In genomic region chr17:74337834-74338500, GRCh38 we compare ENCODE assay signal across 19 cellular contexts. TPM values are rescaled to one million over a fixed set of nuclear protein-coding genes. Genes with fewer than 3 reads are reported as not detected.
DNase-seq lines count a peak whose midpoint lies in the region; ATAC-seq and TF ChIP-seq lines count a peak whose summit lies in the region.
"Had no signal": no experiment of that assay in that cellular context is flagged by ENCODE, and none has a peak within 500 bp of the region (broad histone marks: within the 10 kb centered on the region; RNA-seq: fewer than 3 reads in every experiment).

No MANE protein-coding gene starts in this region.

- peak overlapping the region; percentile 2 to 86 (median 68) for H3K27ac ChIP-seq in tibial nerve
- H3K27ac ChIP-seq: esophagus muscularis mucosa, KMS-11, PC-9, psoas muscle had no signal

- no peak overlapping the region for H3K4me3 ChIP-seq in tibial nerve
- H3K4me3 ChIP-seq: esophagus muscularis mucosa, PC-9, psoas muscle had no signal

- H3K27me3 ChIP-seq in tibial nerve: peaks cover 0 to 7% of the 10 kb centered on the region in 2 donors

- H3K27me3 Mint-ChIP-seq in activated naive CD4-positive, alpha-beta T cell treated with anti-CD3 and anti-CD28 coated beads, Interleukin-2, amount 10 ng/mL, durations not matched to agents 7 days and 5 days: peaks cover 48% of the 10 kb centered on the region

- no peak overlapping the region for H3K4me3 Mint-ChIP-seq in activated naive CD4-positive, alpha-beta T cell treated with anti-CD3 and anti-CD28 coated beads, Interleukin-2, amount 10 ng/mL, durations not matched to agents 7 days and 5 days
- H3K4me3 Mint-ChIP-seq: activated B cell treated with CpG ODN at 0.5 μM for 24 hours; CD4-positive, CD25-positive, alpha-beta regulatory T cell; dendritic cell treated with granulocyte-macrophage colony-stimulating factor and Interleukin-4, amounts not matched to agents 40 ng/mL and 50 ng/mL, for 4 days; HFFc6 had no signal

- TF ChIP-seq CTCF in tibial nerve (IDR thresholded peaks at IDR 0.05): no peak

- H3K4me1 Mint-ChIP-seq in activated naive CD4-positive, alpha-beta T cell treated with anti-CD3 and anti-CD28 coated beads, Interleukin-2, amount 10 ng/mL, durations not matched to agents 7 days and 5 days: peaks cover 9% of the 10 kb centered on the region
- H3K4me1 Mint-ChIP-seq: activated B cell treated with CpG ODN at 0.5 μM for 24 hours; CD4-positive, CD25-positive, alpha-beta regulatory T cell had no signal

- peaks cover 0 to 13% (median 0%) of the 10 kb centered on the region in 4 donors for H3K9me3 ChIP-seq in tibial nerve
- H3K9me3 ChIP-seq: psoas muscle had no signal

- H3K27ac Mint-ChIP-seq in activated naive CD4-positive, alpha-beta T cell treated with anti-CD3 and anti-CD28 coated beads, Interleukin-2, amount 10 ng/mL, durations not matched to agents 7 days and 5 days: no peak overlapping the region
- H3K27ac Mint-ChIP-seq: activated B cell treated with CpG ODN at 0.5 μM for 24 hours; dendritic cell treated with granulocyte-macrophage colony-stimulating factor and Interleukin-4, amounts not matched to agents 40 ng/mL and 50 ng/mL, for 4 days; HFFc6 had no signal

- WGBS in tibial nerve, 2 donors: 52 to 57% methylated on average over 8 to 11 of the region's 12 CpGs

- no peaks in the 10 kb centered on the region for H3K9me3 Mint-ChIP-seq in activated naive CD4-positive, alpha-beta T cell treated with anti-CD3 and anti-CD28 coated beads, Interleukin-2, amount 10 ng/mL, durations not matched to agents 7 days and 5 days
- H3K9me3 Mint-ChIP-seq: activated B cell treated with CpG ODN at 0.5 μM for 24 hours; dendritic cell treated with granulocyte-macrophage colony-stimulating factor and Interleukin-4, amounts not matched to agents 40 ng/mL and 50 ng/mL, for 4 days had no signal

- TF ChIP-seq POLR2A in tibial nerve (IDR thresholded peaks at IDR 0.05): no peak

- DNase-seq in NCI-H510A treated with DMSO at 0.1 percent for 48 hours (lab: John Stamatoyannopoulos, UW) (peak; percentile 63), NCI-H510A (lab: John Stamatoyannopoulos, UW) (no peak), NCI-H82 (lab: John Stamatoyannopoulos, UW) (peak; percentile 91), hypothalamus (lab: John Stamatoyannopoulos, UW) (peak in 41 of 51 donors; percentile 10 to 84 (median 62)), tibial nerve (ENCODE audit: low spot score in 2 of 2) (no peak)
- DNase-seq in activated naive CD4-positive, alpha-beta T cell treated with anti-CD3 and anti-CD28 coated beads, Interleukin-2, amount 10 ng/mL, durations not matched to agents 7 days and 5 days: no peak
- DNase-seq: activated B cell treated with CpG ODN at 0.5 μM for 24 hours; activated gamma-delta T cell; CD4-positive, CD25-positive, alpha-beta regulatory T cell; HFFc6; NCI-H146; PC-9; psoas muscle; T-helper 1 cell had no signal

- TF ChIP-seq EP300 in tibial nerve (IDR thresholded peaks at IDR 0.05): peak in 1 of 2 donors; percentile 49

- no peaks in the 10 kb centered on the region for H3K36me3 ChIP-seq in tibial nerve
- H3K36me3 ChIP-seq: esophagus muscularis mucosa had no signal

- ATAC-seq in GM19452 (IDR thresholded peaks at IDR 0.05; ENCODE audit: unreplicated experiment) (no peak), HG03469 (IDR thresholded peaks at IDR 0.05; ENCODE audit: unreplicated experiment) (no peak)
- ATAC-seq: psoas muscle had no signal

- CTCF ChIA-PET in activated naive CD4-positive, alpha-beta T cell treated with anti-CD3 and anti-CD28 coated beads, Interleukin-2, amount 10 ng/mL, durations not matched to agents 7 days and 5 days (lab: Charles Lee): interaction anchor here (0.8 kb wide), 1 partner anchor 37 kb away, joined by 4 read pairs; no protein-coding TSS in a partner anchor

- H3K36me3 Mint-ChIP-seq in activated naive CD4-positive, alpha-beta T cell treated with anti-CD3 and anti-CD28 coated beads, Interleukin-2, amount 10 ng/mL, durations not matched to agents 7 days and 5 days: no peaks in the 10 kb centered on the region
- H3K36me3 Mint-ChIP-seq: CD4-positive, CD25-positive, alpha-beta regulatory T cell had no signal

- H3K4me1 ChIP-seq in tibial nerve: peaks cover 0 to 6% (median 2%) of the 10 kb centered on the region in 4 donors
- H3K4me1 ChIP-seq: esophagus muscularis mucosa, psoas muscle had no signal

RNA-seq across cellular contexts. Expression of gene KIF19, which starts 11.9 kb away (rescaled TPM):
- 100 to 1,000 TPM in 3 of 4 donors, 10 to 100 TPM in 1; 77.4 to 211 (median 117) TPM for total RNA-seq in tibial nerve
- total RNA-seq: activated B cell treated with CpG ODN at 0.5 μM for 24 hours, HFFc6, PC-9 had no signal

RNA-seq across cellular contexts. Expression of gene BTBD17, which starts 23.7 kb away (rescaled TPM):
- total RNA-seq in tibial nerve: not detected
- total RNA-seq: activated B cell treated with CpG ODN at 0.5 μM for 24 hours; CD4-positive, CD25-positive, alpha-beta regulatory T cell; HFFc6; PC-9; psoas muscle had no signal

RNA-seq across cellular contexts. Expression of gene GPR142, which starts 29.3 kb away (rescaled TPM):
- total RNA-seq in tibial nerve: 1 to 10 TPM in 1 of 4 donors, under 1 TPM in 1, not detected in 2; 0.59 to 2.8 TPM
- total RNA-seq: activated B cell treated with CpG ODN at 0.5 μM for 24 hours; CD4-positive, CD25-positive, alpha-beta regulatory T cell; HFFc6; PC-9; psoas muscle had no signal

Comparison
In these comparisons a context has a peak if more than half of its experiments do, and no peak if none do; other contexts are left out.
1. DNase-seq: peak in NCI-H510A treated with DMSO at 0.1 percent for 48 hours (single experiment), NCI-H82 (single experiment) and hypothalamus (41 of 51); none in NCI-H510A (single experiment), tibial nerve (0 of 2) and activated naive CD4-positive, alpha-beta T cell treated with anti-CD3 and anti-CD28 coated beads, Interleukin-2, amount 10 ng/mL, durations not matched to agents 7 days and 5 days (single experiment).